1 cellular context compared by ENCODE assay signal in the genomic region with DNA sequence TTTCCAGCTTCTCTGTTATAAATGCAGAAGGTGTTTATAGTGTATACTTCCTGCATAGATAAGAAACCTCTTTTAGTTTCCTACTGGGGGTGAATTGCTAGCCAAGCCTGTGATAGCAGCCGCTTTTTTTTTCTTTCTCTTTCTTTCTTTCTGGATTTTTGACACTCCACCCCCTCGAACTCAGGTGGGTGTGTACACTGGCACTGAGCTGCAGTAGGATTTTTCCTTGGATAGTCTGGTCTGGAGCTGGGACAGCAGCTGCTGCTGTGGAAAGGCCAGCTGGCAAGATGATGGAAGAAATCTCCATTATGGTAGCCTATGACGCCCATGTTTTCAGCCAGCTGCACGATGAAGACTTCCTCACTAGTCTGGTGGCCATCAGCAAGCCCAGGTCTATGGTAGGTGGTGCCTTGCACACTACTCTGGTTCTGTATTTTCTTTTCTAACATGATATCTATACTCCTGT.
A peak's percentile ranks its signal among the peaks of the same experiment; 100 is the strongest.
TF ChIP-seq lines count a peak whose summit lies in the region.

No MANE protein-coding gene starts in this region.

TF ChIP-seq in K562, 482 proteins besides CTCF, POLR2A, EP300 and RAD21 (continued from another document):
- TF ChIP-seq, protein P1, sequence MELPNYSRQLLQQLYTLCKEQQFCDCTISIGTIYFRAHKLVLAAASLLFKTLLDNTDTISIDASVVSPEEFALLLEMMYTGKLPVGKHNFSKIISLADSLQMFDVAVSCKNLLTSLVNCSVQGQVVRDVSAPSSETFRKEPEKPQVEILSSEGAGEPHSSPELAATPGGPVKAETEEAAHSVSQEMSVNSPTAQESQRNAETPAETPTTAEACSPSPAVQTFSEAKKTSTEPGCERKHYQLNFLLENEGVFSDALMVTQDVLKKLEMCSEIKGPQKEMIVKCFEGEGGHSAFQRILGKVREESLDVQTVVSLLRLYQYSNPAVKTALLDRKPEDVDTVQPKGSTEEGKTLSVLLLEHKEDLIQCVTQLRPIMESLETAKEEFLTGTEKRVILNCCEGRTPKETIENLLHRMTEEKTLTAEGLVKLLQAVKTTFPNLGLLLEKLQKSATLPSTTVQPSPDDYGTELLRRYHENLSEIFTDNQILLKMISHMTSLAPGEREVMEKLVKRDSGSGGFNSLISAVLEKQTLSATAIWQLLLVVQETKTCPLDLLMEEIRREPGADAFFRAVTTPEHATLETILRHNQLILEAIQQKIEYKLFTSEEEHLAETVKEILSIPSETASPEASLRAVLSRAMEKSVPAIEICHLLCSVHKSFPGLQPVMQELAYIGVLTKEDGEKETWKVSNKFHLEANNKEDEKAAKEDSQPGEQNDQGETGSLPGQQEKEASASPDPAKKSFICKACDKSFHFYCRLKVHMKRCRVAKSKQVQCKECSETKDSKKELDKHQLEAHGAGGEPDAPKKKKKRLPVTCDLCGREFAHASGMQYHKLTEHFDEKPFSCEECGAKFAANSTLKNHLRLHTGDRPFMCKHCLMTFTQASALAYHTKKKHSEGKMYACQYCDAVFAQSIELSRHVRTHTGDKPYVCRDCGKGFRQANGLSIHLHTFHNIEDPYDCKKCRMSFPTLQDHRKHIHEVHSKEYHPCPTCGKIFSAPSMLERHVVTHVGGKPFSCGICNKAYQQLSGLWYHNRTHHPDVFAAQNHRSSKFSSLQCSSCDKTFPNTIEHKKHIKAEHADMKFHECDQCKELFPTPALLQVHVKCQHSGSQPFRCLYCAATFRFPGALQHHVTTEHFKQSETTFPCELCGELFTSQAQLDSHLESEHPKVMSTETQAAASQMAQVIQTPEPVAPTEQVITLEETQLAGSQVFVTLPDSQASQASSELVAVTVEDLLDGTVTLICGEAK (IDR thresholded peaks at IDR 0.05): peak; percentile 30; the same call in 1 of the 2 replicates
- TF ChIP-seq, protein P1 (CRISPR knock-in tag; IDR thresholded peaks at IDR 0.05): no peak
- 0 out of 2 replicates have a peak, but pooled peaks have one; percentile 39 for TF ChIP-seq ZNF583 (CRISPR knock-in tag; IDR thresholded peaks at IDR 0.05)
- TF ChIP-seq CREB1 (IDR thresholded peaks at IDR 0.05): 0 out of 2 replicates have a peak, but pooled peaks have one; percentile 22
- TF ChIP-seq CREB1 (CRISPR knock-in tag; IDR thresholded peaks at IDR 0.05): no peak
- TF ChIP-seq, protein P2, sequence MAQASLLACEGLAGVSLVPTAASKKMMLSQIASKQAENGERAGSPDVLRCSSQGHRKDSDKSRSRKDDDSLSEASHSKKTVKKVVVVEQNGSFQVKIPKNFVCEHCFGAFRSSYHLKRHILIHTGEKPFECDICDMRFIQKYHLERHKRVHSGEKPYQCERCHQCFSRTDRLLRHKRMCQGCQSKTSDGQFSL (CRISPR knock-in tag; IDR thresholded peaks at IDR 0.05): no peak
- TF ChIP-seq, protein P2 (tag; IDR thresholded peaks at IDR 0.05): no peak
- peak; percentile 56 for TF ChIP-seq POLR2B (IDR thresholded peaks at IDR 0.05; ENCODE audit: low read depth, partially characterized antibody)
- peak; percentile 95 for TF ChIP-seq NFRKB (IDR thresholded peaks at IDR 0.05; ENCODE audit: low read depth)
- 0 out of 2 replicates have a peak, but pooled peaks have one; percentile 29 for TF ChIP-seq FOXM1 (IDR thresholded peaks at IDR 0.05; ENCODE audit: low read depth)
- no peak for TF ChIP-seq FOXM1 (CRISPR knock-in tag; IDR thresholded peaks at IDR 0.05; ENCODE audit: low read depth)
- TF ChIP-seq HDGF (IDR thresholded peaks at IDR 0.05): 0 out of 2 replicates have a peak, but pooled peaks have one; percentile 55
- TF ChIP-seq, protein P3, sequence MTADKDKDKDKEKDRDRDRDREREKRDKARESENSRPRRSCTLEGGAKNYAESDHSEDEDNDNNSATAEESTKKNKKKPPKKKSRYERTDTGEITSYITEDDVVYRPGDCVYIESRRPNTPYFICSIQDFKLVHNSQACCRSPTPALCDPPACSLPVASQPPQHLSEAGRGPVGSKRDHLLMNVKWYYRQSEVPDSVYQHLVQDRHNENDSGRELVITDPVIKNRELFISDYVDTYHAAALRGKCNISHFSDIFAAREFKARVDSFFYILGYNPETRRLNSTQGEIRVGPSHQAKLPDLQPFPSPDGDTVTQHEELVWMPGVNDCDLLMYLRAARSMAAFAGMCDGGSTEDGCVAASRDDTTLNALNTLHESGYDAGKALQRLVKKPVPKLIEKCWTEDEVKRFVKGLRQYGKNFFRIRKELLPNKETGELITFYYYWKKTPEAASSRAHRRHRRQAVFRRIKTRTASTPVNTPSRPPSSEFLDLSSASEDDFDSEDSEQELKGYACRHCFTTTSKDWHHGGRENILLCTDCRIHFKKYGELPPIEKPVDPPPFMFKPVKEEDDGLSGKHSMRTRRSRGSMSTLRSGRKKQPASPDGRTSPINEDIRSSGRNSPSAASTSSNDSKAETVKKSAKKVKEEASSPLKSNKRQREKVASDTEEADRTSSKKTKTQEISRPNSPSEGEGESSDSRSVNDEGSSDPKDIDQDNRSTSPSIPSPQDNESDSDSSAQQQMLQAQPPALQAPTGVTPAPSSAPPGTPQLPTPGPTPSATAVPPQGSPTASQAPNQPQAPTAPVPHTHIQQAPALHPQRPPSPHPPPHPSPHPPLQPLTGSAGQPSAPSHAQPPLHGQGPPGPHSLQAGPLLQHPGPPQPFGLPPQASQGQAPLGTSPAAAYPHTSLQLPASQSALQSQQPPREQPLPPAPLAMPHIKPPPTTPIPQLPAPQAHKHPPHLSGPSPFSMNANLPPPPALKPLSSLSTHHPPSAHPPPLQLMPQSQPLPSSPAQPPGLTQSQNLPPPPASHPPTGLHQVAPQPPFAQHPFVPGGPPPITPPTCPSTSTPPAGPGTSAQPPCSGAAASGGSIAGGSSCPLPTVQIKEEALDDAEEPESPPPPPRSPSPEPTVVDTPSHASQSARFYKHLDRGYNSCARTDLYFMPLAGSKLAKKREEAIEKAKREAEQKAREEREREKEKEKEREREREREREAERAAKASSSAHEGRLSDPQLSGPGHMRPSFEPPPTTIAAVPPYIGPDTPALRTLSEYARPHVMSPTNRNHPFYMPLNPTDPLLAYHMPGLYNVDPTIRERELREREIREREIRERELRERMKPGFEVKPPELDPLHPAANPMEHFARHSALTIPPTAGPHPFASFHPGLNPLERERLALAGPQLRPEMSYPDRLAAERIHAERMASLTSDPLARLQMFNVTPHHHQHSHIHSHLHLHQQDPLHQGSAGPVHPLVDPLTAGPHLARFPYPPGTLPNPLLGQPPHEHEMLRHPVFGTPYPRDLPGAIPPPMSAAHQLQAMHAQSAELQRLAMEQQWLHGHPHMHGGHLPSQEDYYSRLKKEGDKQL (CRISPR knock-in tag; IDR thresholded peaks at IDR 0.05; ENCODE audit: borderline replicate concordance): no peak
- TF ChIP-seq, protein P4, sequence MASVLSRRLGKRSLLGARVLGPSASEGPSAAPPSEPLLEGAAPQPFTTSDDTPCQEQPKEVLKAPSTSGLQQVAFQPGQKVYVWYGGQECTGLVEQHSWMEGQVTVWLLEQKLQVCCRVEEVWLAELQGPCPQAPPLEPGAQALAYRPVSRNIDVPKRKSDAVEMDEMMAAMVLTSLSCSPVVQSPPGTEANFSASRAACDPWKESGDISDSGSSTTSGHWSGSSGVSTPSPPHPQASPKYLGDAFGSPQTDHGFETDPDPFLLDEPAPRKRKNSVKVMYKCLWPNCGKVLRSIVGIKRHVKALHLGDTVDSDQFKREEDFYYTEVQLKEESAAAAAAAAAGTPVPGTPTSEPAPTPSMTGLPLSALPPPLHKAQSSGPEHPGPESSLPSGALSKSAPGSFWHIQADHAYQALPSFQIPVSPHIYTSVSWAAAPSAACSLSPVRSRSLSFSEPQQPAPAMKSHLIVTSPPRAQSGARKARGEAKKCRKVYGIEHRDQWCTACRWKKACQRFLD (CRISPR knock-in tag; IDR thresholded peaks at IDR 0.05): peak; percentile 46; the same call in 1 of the 2 replicates
- peak; percentile 56; the same call in 1 of the 2 replicates for TF ChIP-seq ATF7 (IDR thresholded peaks at IDR 0.05)
- peak; percentile 49; the same call in 1 of the 2 replicates for TF ChIP-seq ZNF175 (CRISPR knock-in tag; IDR thresholded peaks at IDR 0.05; ENCODE audit: low read depth)
- peak in 1 of 2 experiments; percentile 40; a peak in 1 of 4 replicates for TF ChIP-seq TEAD1 (CRISPR knock-in tag; IDR thresholded peaks at IDR 0.05)
- peak in 1 of 2 experiments; percentile 48; a peak in 1 of 4 replicates for TF ChIP-seq MAZ (CRISPR knock-in tag; conservative IDR thresholded peaks at IDR 0.05 in 1 of 2, IDR thresholded peaks at IDR 0.05 in 1 of 2)
- TF ChIP-seq ZKSCAN1 (IDR thresholded peaks at IDR 0.05; ENCODE audit: low read depth, low read length): 0 out of 2 replicates have a peak, but pooled peaks have one; percentile 30
- TF ChIP-seq, protein P5, sequence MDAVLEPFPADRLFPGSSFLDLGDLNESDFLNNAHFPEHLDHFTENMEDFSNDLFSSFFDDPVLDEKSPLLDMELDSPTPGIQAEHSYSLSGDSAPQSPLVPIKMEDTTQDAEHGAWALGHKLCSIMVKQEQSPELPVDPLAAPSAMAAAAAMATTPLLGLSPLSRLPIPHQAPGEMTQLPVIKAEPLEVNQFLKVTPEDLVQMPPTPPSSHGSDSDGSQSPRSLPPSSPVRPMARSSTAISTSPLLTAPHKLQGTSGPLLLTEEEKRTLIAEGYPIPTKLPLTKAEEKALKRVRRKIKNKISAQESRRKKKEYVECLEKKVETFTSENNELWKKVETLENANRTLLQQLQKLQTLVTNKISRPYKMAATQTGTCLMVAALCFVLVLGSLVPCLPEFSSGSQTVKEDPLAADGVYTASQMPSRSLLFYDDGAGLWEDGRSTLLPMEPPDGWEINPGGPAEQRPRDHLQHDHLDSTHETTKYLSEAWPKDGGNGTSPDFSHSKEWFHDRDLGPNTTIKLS (IDR thresholded peaks at IDR 0.05; ENCODE audit: borderline replicate concordance, low read depth): 0 out of 2 replicates have a peak, but pooled peaks have one; percentile 18
- no peak for TF ChIP-seq JUND (IDR thresholded peaks at IDR 0.05; ENCODE audit: borderline replicate concordance, low read depth, low read length)
- TF ChIP-seq JUND (tag; IDR thresholded peaks at IDR 0.05; ENCODE audit: borderline replicate concordance, low read depth, low read length): peak; percentile 35; the same call in 1 of the 3 replicates
- TF ChIP-seq, protein P6, sequence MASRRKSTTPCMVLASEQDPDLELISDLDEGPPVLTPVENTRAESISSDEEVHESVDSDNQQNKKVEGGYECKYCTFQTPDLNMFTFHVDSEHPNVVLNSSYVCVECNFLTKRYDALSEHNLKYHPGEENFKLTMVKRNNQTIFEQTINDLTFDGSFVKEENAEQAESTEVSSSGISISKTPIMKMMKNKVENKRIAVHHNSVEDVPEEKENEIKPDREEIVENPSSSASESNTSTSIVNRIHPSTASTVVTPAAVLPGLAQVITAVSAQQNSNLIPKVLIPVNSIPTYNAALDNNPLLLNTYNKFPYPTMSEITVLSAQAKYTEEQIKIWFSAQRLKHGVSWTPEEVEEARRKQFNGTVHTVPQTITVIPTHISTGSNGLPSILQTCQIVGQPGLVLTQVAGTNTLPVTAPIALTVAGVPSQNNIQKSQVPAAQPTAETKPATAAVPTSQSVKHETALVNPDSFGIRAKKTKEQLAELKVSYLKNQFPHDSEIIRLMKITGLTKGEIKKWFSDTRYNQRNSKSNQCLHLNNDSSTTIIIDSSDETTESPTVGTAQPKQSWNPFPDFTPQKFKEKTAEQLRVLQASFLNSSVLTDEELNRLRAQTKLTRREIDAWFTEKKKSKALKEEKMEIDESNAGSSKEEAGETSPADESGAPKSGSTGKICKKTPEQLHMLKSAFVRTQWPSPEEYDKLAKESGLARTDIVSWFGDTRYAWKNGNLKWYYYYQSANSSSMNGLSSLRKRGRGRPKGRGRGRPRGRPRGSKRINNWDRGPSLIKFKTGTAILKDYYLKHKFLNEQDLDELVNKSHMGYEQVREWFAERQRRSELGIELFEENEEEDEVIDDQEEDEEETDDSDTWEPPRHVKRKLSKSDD (conservative IDR thresholded peaks at IDR 0.05; ENCODE audit: low read length): 0 out of 2 replicates have a peak, but pooled peaks have one; percentile 33
- TF ChIP-seq JUN (IDR thresholded peaks at IDR 0.05; ENCODE audit: borderline replicate concordance, low read depth, low read length): no peak
- TF ChIP-seq JUN (CRISPR knock-in tag; IDR thresholded peaks at IDR 0.05; ENCODE audit: borderline replicate concordance): no peak
- no peak for TF ChIP-seq DIDO1 (tag; IDR thresholded peaks at IDR 0.05; ENCODE audit: low read depth)
- peak in 1 of 2 experiments; percentile 20; a peak in 1 of 4 replicates for TF ChIP-seq TRIM24 (IDR thresholded peaks at IDR 0.05)
- peak; percentile 42; the same call in 1 of the 2 replicates for TF ChIP-seq MTA1 (IDR thresholded peaks at IDR 0.05; ENCODE audit: borderline replicate concordance)
